ENCODE assay signal across 10 cellular contexts in the genomic region with DNA sequence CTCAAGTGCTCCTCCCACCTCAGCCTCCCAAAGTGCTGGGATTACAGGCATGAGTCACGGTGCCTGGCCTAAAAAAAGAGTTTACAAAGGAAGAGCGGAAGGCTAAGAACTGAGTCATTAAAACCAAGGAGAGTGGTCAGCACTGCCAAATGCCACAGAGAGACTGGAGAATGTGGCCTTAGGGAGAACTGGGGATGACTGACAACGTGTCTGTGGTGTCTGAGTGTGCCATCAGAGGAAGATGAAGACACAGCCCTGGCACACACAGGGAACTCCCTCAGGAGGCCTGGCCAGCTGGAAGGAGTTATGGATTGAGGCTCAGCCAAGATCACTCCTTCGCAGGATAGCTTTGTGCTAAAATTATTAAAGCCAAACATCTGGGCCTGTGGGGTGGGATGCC. TPM values are rescaled to one million over a fixed set of nuclear protein-coding genes. Genes with fewer than 3 reads are reported as not detected.
DNase-seq lines count a peak whose midpoint lies in the region; ATAC-seq and TF ChIP-seq lines count a peak whose summit lies in the region.
"Had no signal": no experiment of that assay in that cellular context is flagged by ENCODE, and none has a peak within 500 bp of the region (broad histone marks: within the 10 kb centered on the region; RNA-seq: fewer than 3 reads in every experiment).

No MANE protein-coding gene starts in this region.

- H3K4me3 Mint-ChIP-seq in activated CD4-positive, alpha-beta T cell treated with anti-CD3 and anti-CD28 coated beads, Interleukin-2, amount 10 ng/mL, durations not matched to agents 7 days and 5 days: no peak overlapping the region
- H3K4me3 Mint-ChIP-seq: activated naive CD8-positive, alpha-beta T cell treated with anti-CD3 and anti-CD28 coated beads, Interleukin-2, amount 10 ng/mL, durations not matched to agents 7 days and 5 days had no signal

- peaks cover 8% of the 10 kb centered on the region for H3K4me1 Mint-ChIP-seq in activated CD4-positive, alpha-beta T cell treated with anti-CD3 and anti-CD28 coated beads, Interleukin-2, amount 10 ng/mL, durations not matched to agents 7 days and 5 days
- H3K4me1 Mint-ChIP-seq: activated naive CD8-positive, alpha-beta T cell treated with anti-CD3 and anti-CD28 coated beads, Interleukin-2, amount 10 ng/mL, durations not matched to agents 7 days and 5 days had no signal

- CTCF ChIA-PET in activated CD4-positive, alpha-beta T cell treated with anti-CD3 and anti-CD28 coated beads, Interleukin-2, amount 10 ng/mL, durations not matched to agents 7 days and 5 days (lab: Charles Lee): no interaction called here

- no peak overlapping the region for H3K27ac Mint-ChIP-seq in activated CD4-positive, alpha-beta T cell treated with anti-CD3 and anti-CD28 coated beads, Interleukin-2, amount 10 ng/mL, durations not matched to agents 7 days and 5 days
- H3K27ac Mint-ChIP-seq: activated naive CD8-positive, alpha-beta T cell treated with anti-CD3 and anti-CD28 coated beads, Interleukin-2, amount 10 ng/mL, durations not matched to agents 7 days and 5 days had no signal

- H3K36me3 Mint-ChIP-seq in activated CD4-positive, alpha-beta T cell treated with anti-CD3 and anti-CD28 coated beads, Interleukin-2, amount 10 ng/mL, durations not matched to agents 7 days and 5 days (ENCODE audit: low read depth): no peaks in the 10 kb centered on the region
- H3K36me3 Mint-ChIP-seq: activated naive CD8-positive, alpha-beta T cell treated with anti-CD3 and anti-CD28 coated beads, Interleukin-2, amount 10 ng/mL, durations not matched to agents 7 days and 5 days had no signal

- ATAC-seq in mucosa of descending colon (peak; percentile 15), HG03342 (IDR thresholded peaks at IDR 0.05; ENCODE audit: unreplicated experiment) (no peak)

- peaks cover 6% of the 10 kb centered on the region for H3K4me1 ChIP-seq in mucosa of descending colon (ENCODE audit: low read depth)

- DNase-seq in Caki2 (ENCODE audit: low read depth) (peak; percentile 85), NB4 (ENCODE audit: low read depth) (peak; percentile 76), coronary artery (ENCODE audit: low spot score) (peak; percentile 76), mucosa of descending colon (no peak), NCI-H187 (lab: John Stamatoyannopoulos, UW) (no peak), GM19240 (ENCODE audit: insufficient read length, low spot score) (no peak)
- DNase-seq in activated CD4-positive, alpha-beta T cell treated with anti-CD3 and anti-CD28 coated beads, Interleukin-2, amount 10 ng/mL, durations not matched to agents 7 days and 5 days: no peak
- DNase-seq: activated naive CD8-positive, alpha-beta T cell treated with anti-CD3 and anti-CD28 coated beads, Interleukin-2, amount 10 ng/mL, durations not matched to agents 7 days and 5 days had no signal

- H3K4me3 ChIP-seq in NB4 (ENCODE audit: low read depth, low read length) (no peak overlapping the region), coronary artery (no peak overlapping the region), mucosa of descending colon (no peak overlapping the region)

- POLR2A ChIA-PET in activated CD4-positive, alpha-beta T cell treated with anti-CD3 and anti-CD28 coated beads, Interleukin-2, amount 10 ng/mL, durations not matched to agents 7 days and 5 days (lab: Charles Lee): no interaction called here

- H3K36me3 ChIP-seq in mucosa of descending colon (ENCODE audit: low read depth): no peaks in the 10 kb centered on the region

- H3K27ac ChIP-seq in coronary artery: no peak overlapping the region

- peaks cover 36% of the 10 kb centered on the region for H3K27me3 Mint-ChIP-seq in activated CD4-positive, alpha-beta T cell treated with anti-CD3 and anti-CD28 coated beads, Interleukin-2, amount 10 ng/mL, durations not matched to agents 7 days and 5 days

- H3K9me3 Mint-ChIP-seq in activated CD4-positive, alpha-beta T cell treated with anti-CD3 and anti-CD28 coated beads, Interleukin-2, amount 10 ng/mL, durations not matched to agents 7 days and 5 days: no peaks in the 10 kb centered on the region
- H3K9me3 Mint-ChIP-seq: activated naive CD8-positive, alpha-beta T cell treated with anti-CD3 and anti-CD28 coated beads, Interleukin-2, amount 10 ng/mL, durations not matched to agents 7 days and 5 days had no signal

- in situ Hi-C loops in Caki2 (cut with HindIII; ENCODE audit: low pct_unique_long_range_greater_than_20kb, low sequenced_read_pairs): no loop called here

- TF ChIP-seq POLR2A in NB4 (IDR thresholded peaks at IDR 0.05; ENCODE audit: extremely low read depth, insufficient read length): no peak

- H3K9me3 ChIP-seq in mucosa of descending colon: no peaks in the 10 kb centered on the region

- TF ChIP-seq CTCF in NB4 (IDR thresholded peaks at IDR 0.05; ENCODE audit: low read depth, low read length): no peak
- TF ChIP-seq CTCF in coronary artery (IDR thresholded peaks at IDR 0.05): no peak
- no peak for TF ChIP-seq CTCF in mucosa of descending colon (IDR thresholded peaks at IDR 0.05)

- intact Hi-C loops in mucosa of descending colon (cut with DNase I, micrococcal nuclease): no loop called here

RNA-seq across cellular contexts. Expression of a gene that starts 3.9 kb away (rescaled TPM):
- total RNA-seq in Caki2 (2014; rRNA removed; shearing (Covaris generic); ENCODE audit: low replicate concordance): not detected in 2 replicates
- 1 to 10 TPM in 1 of 3 donors, under 1 TPM in 2; 0.34 to 6.8 (median 0.55) TPM for total RNA-seq in mucosa of descending colon
- under 1 TPM in 1 of 2 experiments, not detected in 1; 0.10 TPM for total RNA-seq in activated CD4-positive, alpha-beta T cell treated with anti-CD3 and anti-CD28 coated beads, Interleukin-2, amount 10 ng/mL, durations not matched to agents 7 days and 5 days

RNA-seq across cellular contexts. Expression of a gene that starts 27.3 kb away (rescaled TPM):
- not detected in 2 replicates for total RNA-seq in Caki2 (2014; rRNA removed; shearing (Covaris generic); ENCODE audit: low replicate concordance)
- total RNA-seq in mucosa of descending colon: under 1 TPM in 1 of 3 donors, not detected in 2; 0.13 TPM
- total RNA-seq in activated CD4-positive, alpha-beta T cell treated with anti-CD3 and anti-CD28 coated beads, Interleukin-2, amount 10 ng/mL, durations not matched to agents 7 days and 5 days: not detected
- total RNA-seq: activated naive CD8-positive, alpha-beta T cell treated with anti-CD3 and anti-CD28 coated beads, Interleukin-2, amount 10 ng/mL, durations not matched to agents 7 days and 5 days; T-helper 1 cell treated with Interleukin-12 subunit alpha and Interleukin-12 subunit beta and Interleukin-4 antibody, amounts not matched to agents 30 ng/mL and 1 ng/mL, for 36 hours had no signal

Comparison
In these comparisons a context has a peak if more than half of its experiments do, and no peak if none do; other contexts are left out.
1. DNase-seq: peak in Caki2 (single experiment), NB4 (single experiment) and coronary artery (single experiment); none in mucosa of descending colon (0 of 3), activated CD4-positive, alpha-beta T cell treated with anti-CD3 and anti-CD28 coated beads, Interleukin-2, amount 10 ng/mL, durations not matched to agents 7 days and 5 days (single experiment), NCI-H187 (0 of 2) and GM19240 (single experiment).